In the genomic region with DNA sequence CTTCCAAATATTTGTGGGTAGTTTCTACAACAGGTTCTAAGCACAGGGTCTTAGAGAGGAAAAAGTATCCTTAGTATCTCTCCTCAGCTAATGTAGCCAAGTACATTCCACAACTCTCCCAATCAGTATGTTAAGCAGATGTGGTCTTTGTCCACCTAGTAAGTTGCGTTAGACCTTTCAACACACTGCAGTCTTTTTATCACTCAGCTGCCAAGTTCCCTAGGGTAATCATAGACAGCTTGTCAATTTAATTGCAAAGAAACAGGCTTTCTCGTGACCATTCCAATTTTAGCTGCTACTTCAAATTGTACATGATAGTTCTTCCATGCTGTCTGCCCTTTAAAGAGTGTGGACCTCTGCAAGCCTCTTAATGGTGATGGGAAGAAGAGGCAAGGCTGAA, we compare ENCODE assay signal across 24 cellular contexts.
"Had no signal": no experiment of that assay in that cellular context is flagged by ENCODE, and none has a peak within 500 bp of the region (broad histone marks: within the 10 kb centered on the region; RNA-seq: fewer than 3 reads in every experiment).

No MANE protein-coding gene starts in this region.

- H3K36me3 ChIP-seq: breast epithelium, gastroesophageal sphincter, pancreas, prostate gland, transverse colon had no signal

- H3K9me3 ChIP-seq: pancreas, prostate gland, testis, transverse colon had no signal

- H3K27ac ChIP-seq: breast epithelium, gastroesophageal sphincter, pancreas, prostate gland, testis, transverse colon had no signal

- ATAC-seq: activated naive CD4-positive, alpha-beta T cell treated with anti-CD3 and anti-CD28 coated beads, Interleukin-2, amount 50 U/mL, for 72 hours; activated T-cell treated with anti-CD3 and anti-CD28 coated beads, Interleukin-2, amount 50 U/mL, for 72 hours; gastroesophageal sphincter; naive thymus-derived CD4-positive, alpha-beta T cell; pancreas had no signal

- H3K4me1 ChIP-seq: breast epithelium, gastroesophageal sphincter, pancreas, prostate gland, testis, transverse colon had no signal

- H3K27me3 ChIP-seq: breast epithelium, gastroesophageal sphincter, pancreas, testis, transverse colon had no signal

- H3K4me1 Mint-ChIP-seq: activated B cell treated with CpG ODN at 0.5 μM for 24 hours; immature natural killer cell; naive thymus-derived CD4-positive, alpha-beta T cell had no signal

- H3K36me3 Mint-ChIP-seq: activated naive CD4-positive, alpha-beta T cell treated with anti-CD3 and anti-CD28 coated beads, Interleukin-2, amount 50 U/mL, for 72 hours; immature natural killer cell; naive thymus-derived CD4-positive, alpha-beta T cell had no signal

- H3K4me3 ChIP-seq: breast epithelium, gastroesophageal sphincter, pancreas, prostate gland, testis, transverse colon had no signal

- DNase-seq: activated B cell treated with CpG ODN at 0.5 μM for 24 hours; activated naive CD4-positive, alpha-beta T cell; activated T-cell treated with anti-CD3 and anti-CD28 coated beads for 4 hours; activated T-cell treated with anti-CD3 and anti-CD28 coated beads, Interleukin-2, amount 50 U/mL, for 72 hours; dermis blood vessel endothelial cell; effector CD8-positive, alpha-beta T cell; hypothalamus; immature natural killer cell; kidney glomerular epithelial cell; midbrain; naive thymus-derived CD4-positive, alpha-beta T cell; nucleus accumbens; pancreas; retina; stimulated activated naive CD4-positive, alpha-beta T cell treated with Interleukin-2 at 50 U/mL for 16 hours; T-helper 1 cell; testis; transverse colon had no signal

- H3K9me3 Mint-ChIP-seq: T-helper 2 cell treated with Interferon-gamma antibody and Interleukin-4, amounts not matched to agents 5 μg/mL and 100 μg/mL, for 36 hours had no signal

- H3K27ac Mint-ChIP-seq: activated B cell treated with CpG ODN at 0.5 μM for 24 hours; activated naive CD4-positive, alpha-beta T cell treated with anti-CD3 and anti-CD28 coated beads, Interleukin-2, amount 50 U/mL, for 72 hours; activated T-cell treated with anti-CD3 and anti-CD28 coated beads, Interleukin-2, amount 50 U/mL, for 72 hours; immature natural killer cell; naive thymus-derived CD4-positive, alpha-beta T cell; T-helper 2 cell treated with Interferon-gamma antibody and Interleukin-4, amounts not matched to agents 5 μg/mL and 100 μg/mL, for 36 hours had no signal

- H3K4me3 Mint-ChIP-seq: activated B cell treated with CpG ODN at 0.5 μM for 24 hours; activated T-cell treated with anti-CD3 and anti-CD28 coated beads, Interleukin-2, amount 50 U/mL, for 72 hours; immature natural killer cell; naive thymus-derived CD4-positive, alpha-beta T cell; neural crest cell; T-helper 2 cell treated with Interferon-gamma antibody and Interleukin-4, amounts not matched to agents 5 μg/mL and 100 μg/mL, for 36 hours had no signal
